In the genomic region with DNA sequence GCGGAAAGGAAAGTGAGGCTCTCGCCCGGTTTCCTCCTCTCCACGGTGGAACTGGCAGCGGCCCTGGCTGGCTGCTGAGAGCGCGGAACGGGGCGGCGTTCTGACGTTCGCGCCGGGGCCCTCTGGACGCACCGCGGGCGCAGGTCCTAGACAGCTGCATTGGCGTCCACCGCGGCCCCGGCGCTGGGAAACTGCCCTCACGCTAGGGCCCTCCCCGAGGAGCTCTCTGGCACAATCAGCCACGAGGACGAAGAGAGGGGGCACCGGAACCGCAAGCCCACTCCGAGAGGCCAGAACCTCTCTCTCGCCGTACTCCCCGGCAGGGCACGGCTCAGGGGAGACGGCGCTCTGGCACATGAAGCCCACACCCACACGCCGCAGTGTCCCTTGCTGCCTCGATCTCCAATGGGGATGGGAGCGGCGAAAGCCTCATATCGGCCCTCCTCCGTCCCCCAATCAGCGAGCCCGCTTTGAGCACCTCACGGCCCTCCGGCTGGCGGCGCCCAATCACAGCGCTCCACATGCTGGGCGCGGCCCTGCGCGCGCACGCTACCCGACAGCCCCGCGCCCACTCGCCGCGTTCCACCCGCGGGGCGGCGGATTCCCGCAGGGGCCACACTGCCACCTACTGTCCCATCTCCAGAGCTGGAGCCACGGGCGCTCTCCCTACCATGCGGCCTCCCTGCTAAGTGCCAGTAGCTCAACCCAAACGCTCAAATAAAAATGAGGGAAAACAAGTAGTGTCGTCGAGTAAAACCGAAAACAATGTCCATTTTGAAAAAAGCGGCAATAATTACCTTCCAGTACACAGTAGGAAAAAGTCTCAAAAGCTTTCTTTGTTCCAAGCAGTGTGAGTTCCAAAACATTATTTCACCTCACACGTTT, we compare ENCODE assay signal across 8 cellular contexts. TPM values are rescaled to one million over a fixed set of nuclear protein-coding genes. Genes with fewer than 3 reads are reported as not detected.
DNase-seq lines count a peak whose midpoint lies in the region; ATAC-seq, FAIRE-seq and TF ChIP-seq lines count a peak whose summit lies in the region.

No MANE protein-coding gene starts in this region.

- FAIRE-seq in H54 (lab: Jason Lieb, UNC): peak; percentile 96

- peaks cover 13% of the 10 kb centered on the region for H3K4me1 Mint-ChIP-seq in nephron

- peak overlapping the region; percentile 65 for H3K4me3 ChIP-seq in LNCaP clone FGC (ENCODE audit: low read depth, low read length)
- peak overlapping the region; percentile 88 for H3K4me3 ChIP-seq in fibroblast of the aortic adventitia (ENCODE audit: low read depth, low read length)

- POLR2A ChIA-PET in RWPE1 (lab: Yijun Ruan, JAX; ENCODE audit: low non-redundant PET): interaction anchor here (0.6 to 0.7 kb wide), 3 partner anchors 11 to 145 kb away, joined by 3 to 5 read pairs (median 3); no protein-coding TSS in a partner anchor

- H3K27ac ChIP-seq in RWPE1: peak overlapping the region; percentile 94

- ATAC-seq in stimulated activated naive CD8-positive, alpha-beta T cell treated with anti-CD3 and anti-CD28 coated beads, Interleukin-15, Interleukin-2, amounts not matched to agents 100 U/mL and 50 U/mL, for 24 hours: peak; percentile 98

- peak overlapping the region; percentile 85 to 93 (median 91) for H3K4me3 Mint-ChIP-seq in nephron

- CTCF ChIA-PET in RWPE1 (lab: Yijun Ruan, JAX): interaction anchor here (0.5 to 1.5 kb wide), 21 partner anchors 8 to 526 kb away, joined by 3 to 7 read pairs (median 3); partner anchors contain the start of genes MRPS27 and PTCD2

- in situ Hi-C loops in G401 (cut with HindIII; ENCODE audit: low sequenced_read_pairs): no loop called here

- H3K9me3 Mint-ChIP-seq in nephron: no peaks in the 10 kb centered on the region

- H3K36me3 Mint-ChIP-seq in nephron (ENCODE audit: low read depth): peaks cover 40% of the 10 kb centered on the region

- H3K27me3 Mint-ChIP-seq in nephron (ENCODE audit: low read depth): no peaks in the 10 kb centered on the region

- H3K27ac Mint-ChIP-seq in nephron: peak overlapping the region; percentile 69 to 98 (median 73)

- peak; percentile 99 for TF ChIP-seq POLR2A in H54 (IDR thresholded peaks at IDR 0.05; ENCODE audit: low read depth, low read length)

- TF ChIP-seq CTCF in LNCaP clone FGC (IDR thresholded peaks at IDR 0.05; ENCODE audit: control insufficient read depth, extremely low read depth, insufficient read depth): peak; percentile 94
- TF ChIP-seq CTCF in RWPE1 (conservative IDR thresholded peaks at IDR 0.05; ENCODE audit: low read depth): peak; percentile 99
- peak; percentile 79 for TF ChIP-seq CTCF in fibroblast of the aortic adventitia (IDR thresholded peaks at IDR 0.05; ENCODE audit: insufficient read depth, low read length)
- TF ChIP-seq CTCF in nephron (IDR thresholded peaks at IDR 0.05; ENCODE audit: unreplicated experiment in 3 of 3): peak; percentile 73 to 88 (median 82)

- DNase-seq in G401 (ENCODE audit: low spot score): peak; percentile 98
- peak; percentile 92 for DNase-seq in H54 (ENCODE audit: insufficient read length, low spot score)
- DNase-seq in LNCaP clone FGC (ENCODE audit: low read depth): peak; percentile 94
- peak; percentile 99 for DNase-seq in RWPE1 (ENCODE audit: low spot score)
- DNase-seq in activated effector memory CD4-positive, alpha-beta T cell treated with Interleukin-2 at 50 U/mL for 16 hours: peak; percentile 94
- DNase-seq in fibroblast of the aortic adventitia (ENCODE audit: low read depth): peak; percentile 97
- DNase-seq in stimulated activated naive CD8-positive, alpha-beta T cell treated with anti-CD3 and anti-CD28 coated beads, Interleukin-15, Interleukin-2, amounts not matched to agents 100 U/mL and 50 U/mL, for 24 hours: peak; percentile 95

RNA-seq across cellular contexts. Expression of gene MRPS27, which starts 11.8 kb away (rescaled TPM):
- total RNA-seq in G401 (2014; rRNA removed; shearing (Covaris generic)): 155 and 193 TPM in 2 replicates
- 80.6 and 83.6 TPM in 2 replicates for total RNA-seq in fibroblast of the aortic adventitia (ENCODE audit: low replicate concordance)

RNA-seq across cellular contexts. Expression of gene PTCD2, which starts 12.0 kb away (rescaled TPM):
- total RNA-seq in G401 (2014; rRNA removed; shearing (Covaris generic)): 13.2 and 19.9 TPM in 2 replicates
- total RNA-seq in fibroblast of the aortic adventitia (ENCODE audit: low replicate concordance): 13.1 and 13.6 TPM in 2 replicates

Comparison
In these comparisons a context has a peak if more than half of its experiments do, and no peak if none do; other contexts are left out.
1. Peak in every context shown above with its lines: DNase-seq, ATAC-seq, H3K4me3 ChIP-seq and H3K27ac ChIP-seq.